20 cellular contexts compared by ENCODE assay signal in the genomic region with DNA sequence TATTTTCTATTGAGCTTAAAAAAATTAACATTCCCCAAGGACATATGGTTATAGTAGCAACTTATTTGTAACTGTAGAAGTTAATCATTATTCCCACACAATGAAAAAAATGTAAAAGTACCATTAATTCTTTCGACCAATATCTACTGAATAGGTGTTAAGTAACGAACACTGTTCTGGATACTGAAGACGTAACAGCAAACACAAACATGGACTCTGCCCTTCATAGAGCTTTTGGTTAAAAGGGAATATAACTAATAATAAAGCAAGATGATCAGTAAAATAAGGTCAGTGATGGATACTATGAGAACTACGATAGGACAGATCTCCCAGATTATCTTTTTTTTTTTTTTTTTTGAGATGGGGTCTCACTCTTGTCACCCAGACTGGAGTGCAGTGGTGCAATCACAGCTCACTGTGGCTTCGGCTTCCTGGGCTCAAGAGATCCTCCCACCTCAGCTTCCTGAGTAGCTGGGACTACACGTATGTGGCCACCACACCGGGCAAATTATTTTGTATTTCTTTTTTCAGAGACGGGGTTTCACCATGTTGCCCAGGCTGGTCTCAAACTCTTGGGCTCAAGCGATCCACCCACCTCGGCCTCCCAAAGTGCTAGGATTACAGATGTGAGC.
A peak's percentile ranks its signal among the peaks of the same experiment; 100 is the strongest.
DNase-seq lines count a peak whose midpoint lies in the region; ATAC-seq, FAIRE-seq and TF ChIP-seq lines count a peak whose summit lies in the region.
"Had no signal": no experiment of that assay in that cellular context is flagged by ENCODE, and none has a peak within 500 bp of the region (broad histone marks: within the 10 kb centered on the region; RNA-seq: fewer than 3 reads in every experiment).

No MANE protein-coding gene starts in this region.

- H3K9ac ChIP-seq in H9 (ENCODE audit: extremely low read depth, insufficient read length, low read length), result no peak overlapping the region
- H3K9ac ChIP-seq: GM23248 had no signal

- no peak overlapping the region for H3K27ac ChIP-seq in H9 (ENCODE audit: insufficient read length, low read depth, low read length)
- no peak overlapping the region for H3K27ac ChIP-seq in CD4-positive, alpha-beta T cell (ENCODE audit: low read depth, low read length)
- H3K27ac ChIP-seq: C4-2B, GM23248 had no signal

- H3K4me1 Mint-ChIP-seq in H9, result peaks cover 5 to 8% of the 10 kb centered on the region in 2 experiments
- peaks cover 26% of the 10 kb centered on the region for H3K4me1 Mint-ChIP-seq in osteocyte (ENCODE audit: unreplicated experiment)
- no peaks in the 10 kb centered on the region for H3K4me1 Mint-ChIP-seq in CD4-positive, alpha-beta T cell (ENCODE audit: low read depth)
- H3K4me1 Mint-ChIP-seq: CD4-positive, alpha-beta memory T cell had no signal

- intact Hi-C loops in CD4-positive, alpha-beta T cell (cut with DNase I, micrococcal nuclease), result no loop called here

- POLR2A ChIA-PET in CD4-positive, alpha-beta T cell (lab: Charles Lee), result no interaction called here

- no peaks in the 10 kb centered on the region for H3K9me3 Mint-ChIP-seq in H9
- H3K9me3 Mint-ChIP-seq in osteocyte (ENCODE audit: unreplicated experiment), result no peaks in the 10 kb centered on the region
- no peaks in the 10 kb centered on the region for H3K9me3 Mint-ChIP-seq in CD4-positive, alpha-beta T cell
- H3K9me3 Mint-ChIP-seq: CD4-positive, alpha-beta memory T cell; HFFc6; IgD-negative memory B cell had no signal

- no peak overlapping the region for H2BK15ac ChIP-seq in H9 (ENCODE audit: low read depth, low read length)

- no peak overlapping the region for H2BK5ac ChIP-seq in H9 (ENCODE audit: insufficient read length, low read length)

- H3K27me3 Mint-ChIP-seq in H9 (ENCODE audit: low read depth) (no peaks in the 10 kb centered on the region), osteocyte (ENCODE audit: unreplicated experiment) (no peaks in the 10 kb centered on the region)
- no peaks in the 10 kb centered on the region for H3K27me3 Mint-ChIP-seq in CD4-positive, alpha-beta T cell
- H3K27me3 Mint-ChIP-seq: IgD-negative memory B cell had no signal

- TF ChIP-seq CTCF in H9 (conservative IDR thresholded peaks at IDR 0.05) (no peak), osteocyte (IDR thresholded peaks at IDR 0.05) (no peak)
- TF ChIP-seq CTCF in CD4-positive, alpha-beta T cell (IDR thresholded peaks at IDR 0.05), result no peak

- no peaks in the 10 kb centered on the region for H3K4me1 ChIP-seq in H9 (ENCODE audit: insufficient read depth, low read length)

- H3K79me2 ChIP-seq in H9 (ENCODE audit: insufficient read depth, low read length), result peaks cover 6% of the 10 kb centered on the region; the same call in 1 of the 2 replicates

- no peaks in the 10 kb centered on the region for H3K23me2 ChIP-seq in H9 (ENCODE audit: insufficient read length, low read depth, low read length, poor library complexity, severe bottlenecking)

- in situ Hi-C loops in ACHN (cut with HindIII; ENCODE audit: low pct_ligation_motif_present, low pct_unique_long_range_greater_than_20kb, low sequenced_read_pairs), result no loop called here

- H3K4ac ChIP-seq in H9 (ENCODE audit: low read depth, low read length), result no peak overlapping the region

- no peak overlapping the region for H3K14ac ChIP-seq in H9 (ENCODE audit: insufficient read depth, low read length)

- H3K27ac Mint-ChIP-seq in H9 (peak overlapping the region; percentile 52 to 93 (median 53); a peak in 3 of 7 replicates), osteocyte (ENCODE audit: unreplicated experiment) (peak overlapping the region; percentile 15)
- H3K27ac Mint-ChIP-seq in CD4-positive, alpha-beta T cell, result no peak overlapping the region
- H3K27ac Mint-ChIP-seq: CD4-positive, alpha-beta memory T cell; IgD-negative memory B cell had no signal

- no peak overlapping the region for H3K4me2 ChIP-seq in H9 (ENCODE audit: insufficient read depth, insufficient read length, low read length)

- DNase-seq in H9, result no peak
- DNase-seq in left lobe of liver (ENCODE audit: low spot score), result no peak
- DNase-seq in osteocyte (ENCODE audit: extremely low spot score, unreplicated experiment), result no peak
- no peak for DNase-seq in ACHN
- no peak for DNase-seq in CD4-positive, alpha-beta T cell
- DNase-seq: AML-193; CD4-positive, alpha-beta memory T cell; DMS153; DMS79; GF-D8; GM23248; HFFc6; KBM-7 had no signal

- H2BK12ac ChIP-seq in H9 (ENCODE audit: insufficient read length, low read depth, low read length), result no peak overlapping the region

- H4K8ac ChIP-seq in H9 (replicated peaks; ENCODE audit: insufficient read length, low read depth, low read length), result no peak overlapping the region

- no peak overlapping the region for H4K91ac ChIP-seq in H9 (ENCODE audit: insufficient read length, low read depth, low read length)

- H2BK120ac ChIP-seq in H9 (ENCODE audit: low read depth, low read length, poor library complexity, severe bottlenecking), result no peak overlapping the region

- CTCF ChIA-PET in CD4-positive, alpha-beta T cell (lab: Charles Lee), result no interaction called here

- peak; percentile 63 for FAIRE-seq in G401.6 (lab: Jason Lieb, UNC)
- FAIRE-seq: H54, HTR-8/SVneo had no signal

- H3K79me1 ChIP-seq in H9 (ENCODE audit: insufficient read depth, low read depth, low read length, poor library complexity, severe bottlenecking), result peaks cover 6% of the 10 kb centered on the region

- peak; percentile 86 for ATAC-seq in left lobe of liver
- no peak for ATAC-seq in CD4-positive, alpha-beta T cell (ENCODE audit: poor library complexity)
- ATAC-seq in GM18873 (IDR thresholded peaks at IDR 0.05; ENCODE audit: low FRiP score, unreplicated experiment), result no peak
- ATAC-seq: HCT116 had no signal

- H3K36me3 Mint-ChIP-seq in H9 (ENCODE audit: insufficient read depth in 1 of 3, low read depth in 3 of 3), result peaks cover 4 to 29% (median 19%) of the 10 kb centered on the region in 3 experiments; a peak in 6 of 7 replicates
- H3K36me3 Mint-ChIP-seq in osteocyte (ENCODE audit: unreplicated experiment), result peaks cover 25% of the 10 kb centered on the region
- no peaks in the 10 kb centered on the region for H3K36me3 Mint-ChIP-seq in CD4-positive, alpha-beta T cell (ENCODE audit: low read depth)
- H3K36me3 Mint-ChIP-seq: CD4-positive, alpha-beta memory T cell; IgD-negative memory B cell had no signal

- no peak overlapping the region for H3K4me3 Mint-ChIP-seq in H9
- no peak overlapping the region for H3K4me3 Mint-ChIP-seq in osteocyte (ENCODE audit: unreplicated experiment)
- H3K4me3 Mint-ChIP-seq in CD4-positive, alpha-beta T cell, result no peak overlapping the region
- H3K4me3 Mint-ChIP-seq: CD4-positive, alpha-beta memory T cell; HFFc6; IgD-negative memory B cell had no signal

- H3K56ac ChIP-seq in H9 (ENCODE audit: insufficient read length, low read depth, low read length), result no peak overlapping the region

- H4K5ac ChIP-seq in H9 (ENCODE audit: insufficient read length, low read depth, low read length), result no peak overlapping the region

- no peak overlapping the region for H3T11ph ChIP-seq in H9 (ENCODE audit: low read length)

- WGBS in H9 (ENCODE audit: extremely low coverage, insufficient read length, low lambda C conversion rate), result no CpG with 5 or more reads among the region's 10 CpGs

- H2BK20ac ChIP-seq in H9 (ENCODE audit: low read depth, low read length, poor library complexity, severe bottlenecking), result no peak overlapping the region

- no peak overlapping the region for H3K23ac ChIP-seq in H9 (ENCODE audit: insufficient read length, low read depth, low read length)

- no peaks in the 10 kb centered on the region for H3K27me3 ChIP-seq in H9 (ENCODE audit: insufficient read depth, low read length)
- no peaks in the 10 kb centered on the region for H3K27me3 ChIP-seq in CD4-positive, alpha-beta T cell (ENCODE audit: control insufficient read depth, insufficient read depth, low read length)

- H4K20me1 ChIP-seq in H9 (ENCODE audit: control insufficient read depth, insufficient read depth, insufficient read length), result no peaks in the 10 kb centered on the region

- H2AK5ac ChIP-seq in H9 (ENCODE audit: insufficient read length, low read length), result no peak overlapping the region

- no peak overlapping the region for H3K18ac ChIP-seq in H9 (ENCODE audit: insufficient read length, low read depth, low read length)

- H2AFZ ChIP-seq in H9 (ENCODE audit: low read length), result no peak overlapping the region
- H2AFZ ChIP-seq: GM23248 had no signal

- H3K9me3 ChIP-seq in H9 (ENCODE audit: control insufficient read depth, low read depth, low read length), result no peaks in the 10 kb centered on the region
- no peaks in the 10 kb centered on the region for H3K9me3 ChIP-seq in CD4-positive, alpha-beta T cell (ENCODE audit: control insufficient read depth, low read length)
